In the genomic region with DNA sequence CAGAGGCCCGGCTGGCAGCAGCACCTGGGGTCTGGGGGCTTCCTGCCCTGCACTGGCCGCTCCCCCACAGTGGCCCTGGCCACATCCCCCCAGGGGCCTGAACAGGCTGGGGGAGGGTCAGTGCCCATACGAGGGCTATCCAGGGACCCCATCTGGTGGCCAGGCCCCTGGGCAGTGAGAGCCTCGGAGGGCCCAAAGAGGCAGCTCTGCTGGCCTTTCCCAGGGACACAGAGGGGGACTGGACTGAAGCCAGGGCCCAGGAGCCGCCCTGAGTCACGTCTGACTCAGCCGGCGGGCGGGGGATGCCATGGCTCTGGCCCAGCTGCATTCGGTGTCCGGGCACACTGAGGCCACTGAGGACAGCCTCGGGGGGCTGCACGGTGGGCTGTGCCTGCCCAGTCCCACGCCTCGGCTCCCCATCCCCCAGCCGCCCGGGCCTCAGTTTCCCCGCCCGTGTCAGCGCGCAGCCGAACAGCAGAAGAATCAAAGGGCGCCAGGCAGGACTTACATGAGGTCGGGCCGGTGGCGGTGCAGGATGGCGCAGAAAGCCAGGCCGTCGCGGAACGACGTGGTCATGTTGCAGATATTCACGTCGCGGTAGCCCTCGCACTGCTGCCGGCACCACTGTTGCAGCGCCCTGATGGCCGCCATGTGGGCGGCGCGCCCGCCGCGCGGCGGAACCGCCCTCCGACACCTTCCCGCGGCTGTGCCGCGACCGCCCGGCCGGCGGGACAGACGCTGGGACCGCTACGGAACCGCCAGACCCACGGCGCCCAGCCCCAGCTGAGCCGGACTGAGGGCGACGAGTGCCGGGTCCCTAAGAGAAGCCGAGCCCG, we compare ENCODE assay signal across 8 cellular contexts. TPM values are rescaled to one million over a fixed set of nuclear protein-coding genes. Genes with fewer than 3 reads are reported as not detected.
DNase-seq lines count a peak whose midpoint lies in the region; ATAC-seq and TF ChIP-seq lines count a peak whose summit lies in the region.

A gene (minus strand): TSS at position 795 of the 836 bp plus-strand sequence. CDS start 144 bp downstream, at position 651.

- POLR2A ChIA-PET in Panc1 (lab: Charles Lee): no interaction called here

- H3K4me3 ChIP-seq in ACC112 (ENCODE audit: low read depth, low read length) (peak within 1 kb of the TSS; percentile 93), Panc1 (ENCODE audit: low read depth in 2 of 2, low read length in 2 of 2) (peak within 1 kb of the TSS; percentile 76 to 87), astrocyte of the spinal cord (ENCODE audit: low read depth, low read length) (peak within 1 kb of the TSS; percentile 74)

- TF ChIP-seq CTCF in GM13977 (IDR thresholded peaks at IDR 0.05; ENCODE audit: extremely low read depth, insufficient read depth, missing control alignments) (no peak), Panc1 (IDR thresholded peaks at IDR 0.05) (no peak), astrocyte of the spinal cord (IDR thresholded peaks at IDR 0.05; ENCODE audit: low read depth, low read length) (no peak)

- peak; percentile 64 for DNase-seq in GM13977 (ENCODE audit: low spot score)
- no peak for DNase-seq in Panc1 (ENCODE audit: low read depth, low spot score)
- peak; percentile 88 for DNase-seq in astrocyte of the spinal cord (ENCODE audit: low read depth, low spot score)
- DNase-seq in hypothalamus (lab: John Stamatoyannopoulos, UW): peak in 26 of 51 donors; percentile 7 to 78 (median 51)
- peak; percentile 87 for DNase-seq in sciatic nerve (ENCODE audit: low spot score)
- no peak for DNase-seq in NCI-H526 treated with DMSO at 0.1 percent for 48 hours (lab: John Stamatoyannopoulos, UW)

- TSS peak; percentile 79 for BruUV-seq in Panc1 (replicated peaks; lab: Mats Ljungman, UMichigan)

- no peaks in the 10 kb centered on the region for H3K9me3 ChIP-seq in Panc1 (ENCODE audit: control insufficient read depth, insufficient read depth, low read depth, low read length)

- no peaks in the 10 kb centered on the region for H3K27me3 ChIP-seq in ACC112 (ENCODE audit: insufficient read depth, low read length)
- H3K27me3 ChIP-seq in Panc1 (ENCODE audit: control insufficient read depth, insufficient read depth, low read length): no peaks in the 10 kb centered on the region

- no peaks in the 10 kb centered on the region for H3K36me3 ChIP-seq in ACC112 (ENCODE audit: insufficient read depth, low read length)
- peaks cover 2% of the 10 kb centered on the region; the same call in 1 of the 2 replicates for H3K36me3 ChIP-seq in Panc1 (ENCODE audit: control insufficient read depth, insufficient read depth, low read length)

- H3K4me1 ChIP-seq in ACC112 (ENCODE audit: control insufficient read depth, insufficient read depth, low read length, unreplicated experiment): peaks cover 48% of the 10 kb centered on the region
- H3K4me1 ChIP-seq in Panc1 (ENCODE audit: control insufficient read depth, insufficient read depth, low read length): peaks cover 63% of the 10 kb centered on the region

- peak; percentile 8 for ATAC-seq in HG02970 (IDR thresholded peaks at IDR 0.05; ENCODE audit: low FRiP score, unreplicated experiment)
- ATAC-seq in Panc1: peak; percentile 35
- no peak for ATAC-seq in sciatic nerve

- intact Hi-C loops in Panc1 (cut with micrococcal nuclease; ENCODE audit: unreplicated experiment) (loop anchor here (5.0 kb wide), 1 partner anchor 243 kb away; no protein-coding TSS in a partner anchor), sciatic nerve (cut with DNase I) (no loop called here)

- in situ Hi-C loops in GM13977 (cut with MboI; ENCODE audit: low pct_unique_long_range_greater_than_20kb, low sequenced_read_pairs, unreplicated experiment) (no loop called here), Panc1 (cut with HindIII; ENCODE audit: low pct_unique_long_range_greater_than_20kb, low sequenced_read_pairs) (no loop called here), astrocyte of the spinal cord (cut with HindIII; ENCODE audit: low sequenced_read_pairs) (no loop called here)

- H3K79me2 ChIP-seq in ACC112 (ENCODE audit: control insufficient read depth, insufficient read depth, low read length, unreplicated experiment): peaks cover 39% of the 10 kb centered on the region

- peak within 1 kb of the TSS; percentile 3 for H2AFZ ChIP-seq in ACC112 (ENCODE audit: low read length, unreplicated experiment)

- H3K27ac ChIP-seq in ACC112 (ENCODE audit: low read depth, low read length): peak within 1 kb of the TSS; percentile 80
- peak within 1 kb of the TSS; percentile 96 for H3K27ac ChIP-seq in Panc1 (ENCODE audit: low read length)

- CTCF ChIA-PET in Panc1 (lab: Charles Lee): no interaction called here

RNA-seq across cellular contexts. Expression of the gene that starts here (rescaled TPM):
- total RNA-seq in Panc1 (2021; ENCODE audit: unreplicated experiment) (144 TPM), sciatic nerve (127 TPM)
- polyA plus RNA-seq in Panc1 (2012; ENCODE audit: insufficient read length): 127 TPM

Comparison
In these comparisons a context has a peak if more than half of its experiments do, and no peak if none do; other contexts are left out.
1. DNase-seq: peak in GM13977 (single experiment), astrocyte of the spinal cord (single experiment), hypothalamus (26 of 51) and sciatic nerve (single experiment); none in Panc1 (single experiment) and NCI-H526 treated with DMSO at 0.1 percent for 48 hours (single experiment).
2. Peak in every context shown above with its lines, with median percentiles within 50 percentile points of each other: H3K4me3 ChIP-seq.